ENCODE assay signal across 1 cellular context in the genomic region with DNA sequence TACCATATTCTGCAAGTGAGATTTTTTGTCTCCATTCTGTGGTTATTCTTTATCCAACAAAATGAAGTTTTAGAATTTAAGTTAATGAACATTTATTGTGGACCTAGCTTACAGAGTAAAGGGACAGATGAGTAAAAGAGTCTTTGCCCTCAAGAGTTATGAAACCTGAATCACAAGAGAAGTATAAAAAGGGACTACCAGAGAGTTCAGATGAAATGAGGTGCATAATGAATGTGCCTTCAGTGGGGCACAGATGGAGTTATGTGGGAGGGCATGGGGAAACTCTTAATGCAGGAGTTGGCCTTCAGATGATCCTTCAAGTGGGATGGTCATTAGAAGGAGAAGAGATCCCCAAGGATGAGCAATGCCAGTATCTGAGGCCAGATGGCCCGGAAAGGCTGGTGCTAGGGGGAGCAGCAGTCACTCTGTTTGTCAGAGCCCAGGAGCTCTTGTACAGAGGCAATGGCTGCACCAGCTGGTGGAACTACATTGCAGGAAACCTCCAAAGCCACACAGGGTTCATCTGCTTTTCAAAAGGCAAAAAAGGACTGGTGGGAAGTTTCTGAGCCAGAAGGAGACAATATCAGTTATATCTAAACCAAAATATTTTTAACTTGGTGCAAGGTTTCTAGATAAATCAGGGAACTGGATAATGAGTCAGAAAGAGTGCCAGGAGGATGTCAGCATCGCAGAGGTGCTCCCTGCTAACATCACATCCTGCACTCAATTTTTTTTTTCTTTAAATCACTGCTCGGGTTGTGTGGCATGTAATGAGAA.
TF ChIP-seq lines count a peak whose summit lies in the region.

No MANE protein-coding gene starts in this region.

TF ChIP-seq in SK-N-SH treated with all-trans-retinoic acid at 6 μM for 48 hours, 23 proteins besides CTCF, POLR2A, EP300 and RAD21 (continued from another document):
- TF ChIP-seq, protein P1, sequence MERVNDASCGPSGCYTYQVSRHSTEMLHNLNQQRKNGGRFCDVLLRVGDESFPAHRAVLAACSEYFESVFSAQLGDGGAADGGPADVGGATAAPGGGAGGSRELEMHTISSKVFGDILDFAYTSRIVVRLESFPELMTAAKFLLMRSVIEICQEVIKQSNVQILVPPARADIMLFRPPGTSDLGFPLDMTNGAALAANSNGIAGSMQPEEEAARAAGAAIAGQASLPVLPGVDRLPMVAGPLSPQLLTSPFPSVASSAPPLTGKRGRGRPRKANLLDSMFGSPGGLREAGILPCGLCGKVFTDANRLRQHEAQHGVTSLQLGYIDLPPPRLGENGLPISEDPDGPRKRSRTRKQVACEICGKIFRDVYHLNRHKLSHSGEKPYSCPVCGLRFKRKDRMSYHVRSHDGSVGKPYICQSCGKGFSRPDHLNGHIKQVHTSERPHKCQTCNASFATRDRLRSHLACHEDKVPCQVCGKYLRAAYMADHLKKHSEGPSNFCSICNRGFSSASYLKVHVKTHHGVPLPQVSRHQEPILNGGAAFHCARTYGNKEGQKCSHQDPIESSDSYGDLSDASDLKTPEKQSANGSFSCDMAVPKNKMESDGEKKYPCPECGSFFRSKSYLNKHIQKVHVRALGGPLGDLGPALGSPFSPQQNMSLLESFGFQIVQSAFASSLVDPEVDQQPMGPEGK (CRISPR knock-in tag; IDR thresholded peaks at IDR 0.05; ENCODE audit: borderline replicate concordance) = no peak
- TF ChIP-seq ZFP3 (CRISPR knock-in tag; IDR thresholded peaks at IDR 0.05) = no peak
- TF ChIP-seq TOX (CRISPR knock-in tag; IDR thresholded peaks at IDR 0.05; ENCODE audit: borderline replicate concordance) = no peak
